Comparison of ENCODE assay signal across 2 cellular contexts in the genomic region with DNA sequence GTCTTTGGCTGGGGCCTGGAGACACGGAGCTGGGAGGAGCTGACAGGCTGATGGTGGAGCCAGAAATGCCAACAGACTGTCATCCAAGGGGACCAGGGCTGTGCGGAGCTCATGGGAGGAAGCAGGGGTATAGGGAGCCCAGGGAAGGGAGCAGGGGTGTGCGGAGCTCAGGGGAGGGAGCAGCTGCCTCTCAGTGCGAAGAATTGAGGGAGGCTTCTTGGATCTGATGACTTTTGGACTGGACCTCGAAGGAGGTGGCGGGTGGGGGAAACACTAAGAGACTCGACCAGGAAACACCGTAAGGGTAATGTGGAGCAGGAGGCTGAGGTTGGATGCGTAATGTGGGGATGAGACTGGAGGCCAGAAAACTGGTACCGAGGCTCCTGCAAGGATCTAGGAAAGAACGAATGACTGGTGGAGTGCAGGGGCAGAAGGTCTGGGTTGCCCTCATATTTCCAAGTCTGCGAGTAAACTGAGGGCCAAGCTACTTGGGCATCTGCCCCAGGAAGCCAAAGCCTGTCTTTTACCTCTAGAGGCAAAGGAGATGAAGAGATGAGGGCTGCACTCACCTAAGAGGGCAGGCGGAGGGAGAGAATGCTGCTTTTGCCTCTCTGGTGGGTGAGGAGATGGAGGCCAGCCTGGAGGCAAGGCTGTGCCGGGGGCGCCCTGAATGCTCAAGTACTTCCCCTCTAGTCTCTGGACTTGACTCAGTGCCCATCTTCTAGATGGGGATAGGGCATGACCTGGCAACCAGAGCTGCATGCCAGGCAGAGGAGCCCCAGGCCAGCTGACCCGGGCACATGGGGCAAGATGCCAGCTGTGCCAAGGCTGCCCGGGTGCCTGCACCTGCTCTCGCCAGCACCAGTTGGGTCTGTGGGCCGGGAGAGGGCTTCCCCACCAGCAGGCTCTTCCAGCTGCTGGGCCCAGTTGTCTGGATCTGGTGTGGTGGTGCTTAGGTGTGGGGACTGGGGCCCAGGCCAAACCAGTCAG.
TF ChIP-seq lines count a peak whose summit lies in the region.

No MANE protein-coding gene starts in this region.

TF ChIP-seq in GM23338, 12 proteins besides CTCF, POLR2A, EP300 and RAD21 (continues in another document):
- TF ChIP-seq JUNB (IDR thresholded peaks at IDR 0.05; ENCODE audit: unreplicated experiment) (no peak), POLR2AphosphoS5 (IDR thresholded peaks at IDR 0.05; ENCODE audit: low read depth) (no peak), NANOG (IDR thresholded peaks at IDR 0.05; ENCODE audit: borderline replicate concordance) (no peak), STAT1 (IDR thresholded peaks at IDR 0.05; ENCODE audit: unreplicated experiment) (no peak), EZH2phosphoT487 (IDR thresholded peaks at IDR 0.05; ENCODE audit: unreplicated experiment) (no peak), ZNF331 (CRISPR knock-in tag; IDR thresholded peaks at IDR 0.05; ENCODE audit: low read depth) (no peak), ZNF462 (CRISPR knock-in tag; IDR thresholded peaks at IDR 0.05) (no peak), CREB1 (CRISPR knock-in tag; IDR thresholded peaks at IDR 0.05; ENCODE audit: low read depth) (no peak)
- TF ChIP-seq, protein P1, sequence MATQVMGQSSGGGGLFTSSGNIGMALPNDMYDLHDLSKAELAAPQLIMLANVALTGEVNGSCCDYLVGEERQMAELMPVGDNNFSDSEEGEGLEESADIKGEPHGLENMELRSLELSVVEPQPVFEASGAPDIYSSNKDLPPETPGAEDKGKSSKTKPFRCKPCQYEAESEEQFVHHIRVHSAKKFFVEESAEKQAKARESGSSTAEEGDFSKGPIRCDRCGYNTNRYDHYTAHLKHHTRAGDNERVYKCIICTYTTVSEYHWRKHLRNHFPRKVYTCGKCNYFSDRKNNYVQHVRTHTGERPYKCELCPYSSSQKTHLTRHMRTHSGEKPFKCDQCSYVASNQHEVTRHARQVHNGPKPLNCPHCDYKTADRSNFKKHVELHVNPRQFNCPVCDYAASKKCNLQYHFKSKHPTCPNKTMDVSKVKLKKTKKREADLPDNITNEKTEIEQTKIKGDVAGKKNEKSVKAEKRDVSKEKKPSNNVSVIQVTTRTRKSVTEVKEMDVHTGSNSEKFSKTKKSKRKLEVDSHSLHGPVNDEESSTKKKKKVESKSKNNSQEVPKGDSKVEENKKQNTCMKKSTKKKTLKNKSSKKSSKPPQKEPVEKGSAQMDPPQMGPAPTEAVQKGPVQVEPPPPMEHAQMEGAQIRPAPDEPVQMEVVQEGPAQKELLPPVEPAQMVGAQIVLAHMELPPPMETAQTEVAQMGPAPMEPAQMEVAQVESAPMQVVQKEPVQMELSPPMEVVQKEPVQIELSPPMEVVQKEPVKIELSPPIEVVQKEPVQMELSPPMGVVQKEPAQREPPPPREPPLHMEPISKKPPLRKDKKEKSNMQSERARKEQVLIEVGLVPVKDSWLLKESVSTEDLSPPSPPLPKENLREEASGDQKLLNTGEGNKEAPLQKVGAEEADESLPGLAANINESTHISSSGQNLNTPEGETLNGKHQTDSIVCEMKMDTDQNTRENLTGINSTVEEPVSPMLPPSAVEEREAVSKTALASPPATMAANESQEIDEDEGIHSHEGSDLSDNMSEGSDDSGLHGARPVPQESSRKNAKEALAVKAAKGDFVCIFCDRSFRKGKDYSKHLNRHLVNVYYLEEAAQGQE (IDR thresholded peaks at IDR 0.05; ENCODE audit: unreplicated experiment), result no peak

TF ChIP-seq in K562, 482 proteins besides CTCF, POLR2A, EP300 and RAD21:
- TF ChIP-seq TCF7L2 (IDR thresholded peaks at IDR 0.05; ENCODE audit: low read depth, low read length) (no peak), POLR2AphosphoS2 (IDR thresholded peaks at IDR 0.05; ENCODE audit: low read length) (no peak), BMI1 (IDR thresholded peaks at IDR 0.05; ENCODE audit: low read length) (no peak), ZNF436 (CRISPR knock-in tag; IDR thresholded peaks at IDR 0.05) (no peak), ILK (tag; IDR thresholded peaks at IDR 0.05; ENCODE audit: borderline replicate concordance, low read depth) (no peak), UBTF (IDR thresholded peaks at IDR 0.05; ENCODE audit: borderline replicate concordance in 1 of 2, low read depth in 2 of 2, low read length in 2 of 2) (no peak), TFAM (CRISPR knock-in tag; conservative IDR thresholded peaks at IDR 0.05) (no peak), ZNF212 (CRISPR knock-in tag; IDR thresholded peaks at IDR 0.05) (no peak), EHMT2 (IDR thresholded peaks at IDR 0.05) (no peak), ZNF668 (CRISPR knock-in tag; IDR thresholded peaks at IDR 0.05) (no peak), CREB1 (IDR thresholded peaks at IDR 0.05) (no peak), CREB1 (CRISPR knock-in tag; IDR thresholded peaks at IDR 0.05) (no peak), POLR2AphosphoS5 (IDR thresholded peaks at IDR 0.05; ENCODE audit: control insufficient read depth, insufficient read depth, low read depth, low read length) (no peak), MCM7 (IDR thresholded peaks at IDR 0.05) (no peak), POLR3A (IDR thresholded peaks at IDR 0.05; ENCODE audit: borderline replicate concordance, extremely low read depth, insufficient read depth, insufficient read length) (no peak), GABPB1 (CRISPR knock-in tag; IDR thresholded peaks at IDR 0.05) (no peak)
- TF ChIP-seq, protein P2, sequence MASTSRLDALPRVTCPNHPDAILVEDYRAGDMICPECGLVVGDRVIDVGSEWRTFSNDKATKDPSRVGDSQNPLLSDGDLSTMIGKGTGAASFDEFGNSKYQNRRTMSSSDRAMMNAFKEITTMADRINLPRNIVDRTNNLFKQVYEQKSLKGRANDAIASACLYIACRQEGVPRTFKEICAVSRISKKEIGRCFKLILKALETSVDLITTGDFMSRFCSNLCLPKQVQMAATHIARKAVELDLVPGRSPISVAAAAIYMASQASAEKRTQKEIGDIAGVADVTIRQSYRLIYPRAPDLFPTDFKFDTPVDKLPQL (IDR thresholded peaks at IDR 0.05; ENCODE audit: extremely low read depth, insufficient read length), result no peak
- TF ChIP-seq, protein P3, sequence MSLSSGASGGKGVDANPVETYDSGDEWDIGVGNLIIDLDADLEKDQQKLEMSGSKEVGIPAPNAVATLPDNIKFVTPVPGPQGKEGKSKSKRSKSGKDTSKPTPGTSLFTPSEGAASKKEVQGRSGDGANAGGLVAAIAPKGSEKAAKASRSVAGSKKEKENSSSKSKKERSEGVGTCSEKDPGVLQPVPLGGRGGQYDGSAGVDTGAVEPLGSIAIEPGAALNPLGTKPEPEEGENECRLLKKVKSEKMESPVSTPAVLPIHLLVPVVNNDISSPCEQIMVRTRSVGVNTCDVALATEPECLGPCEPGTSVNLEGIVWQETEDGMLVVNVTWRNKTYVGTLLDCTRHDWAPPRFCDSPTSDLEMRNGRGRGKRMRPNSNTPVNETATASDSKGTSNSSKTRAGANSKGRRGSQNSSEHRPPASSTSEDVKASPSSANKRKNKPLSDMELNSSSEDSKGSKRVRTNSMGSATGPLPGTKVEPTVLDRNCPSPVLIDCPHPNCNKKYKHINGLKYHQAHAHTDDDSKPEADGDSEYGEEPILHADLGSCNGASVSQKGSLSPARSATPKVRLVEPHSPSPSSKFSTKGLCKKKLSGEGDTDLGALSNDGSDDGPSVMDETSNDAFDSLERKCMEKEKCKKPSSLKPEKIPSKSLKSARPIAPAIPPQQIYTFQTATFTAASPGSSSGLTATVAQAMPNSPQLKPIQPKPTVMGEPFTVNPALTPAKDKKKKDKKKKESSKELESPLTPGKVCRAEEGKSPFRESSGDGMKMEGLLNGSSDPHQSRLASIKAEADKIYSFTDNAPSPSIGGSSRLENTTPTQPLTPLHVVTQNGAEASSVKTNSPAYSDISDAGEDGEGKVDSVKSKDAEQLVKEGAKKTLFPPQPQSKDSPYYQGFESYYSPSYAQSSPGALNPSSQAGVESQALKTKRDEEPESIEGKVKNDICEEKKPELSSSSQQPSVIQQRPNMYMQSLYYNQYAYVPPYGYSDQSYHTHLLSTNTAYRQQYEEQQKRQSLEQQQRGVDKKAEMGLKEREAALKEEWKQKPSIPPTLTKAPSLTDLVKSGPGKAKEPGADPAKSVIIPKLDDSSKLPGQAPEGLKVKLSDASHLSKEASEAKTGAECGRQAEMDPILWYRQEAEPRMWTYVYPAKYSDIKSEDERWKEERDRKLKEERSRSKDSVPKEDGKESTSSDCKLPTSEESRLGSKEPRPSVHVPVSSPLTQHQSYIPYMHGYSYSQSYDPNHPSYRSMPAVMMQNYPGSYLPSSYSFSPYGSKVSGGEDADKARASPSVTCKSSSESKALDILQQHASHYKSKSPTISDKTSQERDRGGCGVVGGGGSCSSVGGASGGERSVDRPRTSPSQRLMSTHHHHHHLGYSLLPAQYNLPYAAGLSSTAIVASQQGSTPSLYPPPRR (CRISPR knock-in tag; IDR thresholded peaks at IDR 0.05; ENCODE audit: borderline replicate concordance), result no peak
- TF ChIP-seq, protein P4, sequence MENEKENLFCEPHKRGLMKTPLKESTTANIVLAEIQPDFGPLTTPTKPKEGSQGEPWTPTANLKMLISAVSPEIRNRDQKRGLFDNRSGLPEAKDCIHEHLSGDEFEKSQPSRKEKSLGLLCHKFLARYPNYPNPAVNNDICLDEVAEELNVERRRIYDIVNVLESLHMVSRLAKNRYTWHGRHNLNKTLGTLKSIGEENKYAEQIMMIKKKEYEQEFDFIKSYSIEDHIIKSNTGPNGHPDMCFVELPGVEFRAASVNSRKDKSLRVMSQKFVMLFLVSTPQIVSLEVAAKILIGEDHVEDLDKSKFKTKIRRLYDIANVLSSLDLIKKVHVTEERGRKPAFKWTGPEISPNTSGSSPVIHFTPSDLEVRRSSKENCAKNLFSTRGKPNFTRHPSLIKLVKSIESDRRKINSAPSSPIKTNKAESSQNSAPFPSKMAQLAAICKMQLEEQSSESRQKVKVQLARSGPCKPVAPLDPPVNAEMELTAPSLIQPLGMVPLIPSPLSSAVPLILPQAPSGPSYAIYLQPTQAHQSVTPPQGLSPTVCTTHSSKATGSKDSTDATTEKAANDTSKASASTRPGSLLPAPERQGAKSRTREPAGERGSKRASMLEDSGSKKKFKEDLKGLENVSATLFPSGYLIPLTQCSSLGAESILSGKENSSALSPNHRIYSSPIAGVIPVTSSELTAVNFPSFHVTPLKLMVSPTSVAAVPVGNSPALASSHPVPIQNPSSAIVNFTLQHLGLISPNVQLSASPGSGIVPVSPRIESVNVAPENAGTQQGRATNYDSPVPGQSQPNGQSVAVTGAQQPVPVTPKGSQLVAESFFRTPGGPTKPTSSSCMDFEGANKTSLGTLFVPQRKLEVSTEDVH (IDR thresholded peaks at IDR 0.05; ENCODE audit: low read depth, partially characterized antibody), result no peak
